8 cellular contexts compared by ENCODE assay signal in genomic region chr19:1064661-1065605, GRCh38. TPM values are rescaled to one million over a fixed set of nuclear protein-coding genes. Genes with fewer than 3 reads are reported as not detected.
A peak's percentile ranks its signal among the peaks of the same experiment; 100 is the strongest.
DNase-seq lines count a peak whose midpoint lies in the region; ATAC-seq, FAIRE-seq and TF ChIP-seq lines count a peak whose summit lies in the region.

No MANE protein-coding gene starts in this region.

- peak; percentile 49 for TF ChIP-seq CTCF in A549 (IDR thresholded peaks at IDR 0.05)

- peak overlapping the region; percentile 77 for H3K18ac ChIP-seq in neuronal stem cell (ENCODE audit: low read length)

- H2AK5ac ChIP-seq in neuronal stem cell (ENCODE audit: low read depth, low read length): peak overlapping the region; percentile 93

- TF ChIP-seq EP300 in A549 (IDR thresholded peaks at IDR 0.05): no peak

- H3K4me3 ChIP-seq in A549: no peak overlapping the region
- peak overlapping the region in 1 of 2 donors; percentile 24 for H3K4me3 ChIP-seq in neuronal stem cell (ENCODE audit: low read length in 2 of 2)

- H3K9ac ChIP-seq in neuronal stem cell (ENCODE audit: low read depth, low read length, poor library complexity): peak overlapping the region; percentile 45

- peaks cover 3 to 42% (median 40%) of the 10 kb centered on the region in 3 experiments for H3K27me3 ChIP-seq in neuronal stem cell (ENCODE audit: control insufficient read depth in 3 of 3, insufficient read depth in 3 of 3, low read depth in 1 of 3, low read length in 3 of 3)

- H3K4me2 ChIP-seq in A549 (peak overlapping the region; percentile 93), neuronal stem cell (ENCODE audit: insufficient read depth, low read length, poor library complexity, severe bottlenecking) (peak overlapping the region; percentile 23)

- H3K4ac ChIP-seq in neuronal stem cell (ENCODE audit: low read length): no peak overlapping the region

- H4K8ac ChIP-seq in neuronal stem cell (ENCODE audit: low read depth, low read length): no peak overlapping the region

- TF ChIP-seq POLR2A in A549 (IDR thresholded peaks at IDR 0.05; ENCODE audit: low read length) (no peak), GM12892 (IDR thresholded peaks at IDR 0.05; ENCODE audit: low read depth, low read length) (no peak)

- 39% methylated on average over 8 of the region's 60 CpGs for WGBS in A549 (ENCODE audit: missing lambda C conversion rate)
- no CpG with 5 or more reads among the region's 60 CpGs for WGBS in neuronal stem cell (ENCODE audit: extremely low coverage in 2 of 2, insufficient read length in 2 of 2, insufficient replicate concordance in 1 of 2), 2 donors

- no peak overlapping the region for H3K27ac Mint-ChIP-seq in activated T-cell treated with anti-CD3 and anti-CD28 coated beads, Interleukin-2, amount 50 U/mL, for 72 hours

- DNase-seq in A549 (ENCODE audit: low read depth in 1 of 2, low spot score in 1 of 2) (peak; percentile 44 to 77), GM12892 (ENCODE audit: insufficient read length) (peak; percentile 81), NOMO-1 treated with DMSO at 0.1 percent for 48 hours (lab: John Stamatoyannopoulos, UW; ENCODE audit: unreplicated experiment) (peak; percentile 68), fibroblast of peridontal ligament (ENCODE audit: extremely low read depth) (peak; percentile 53), neuronal stem cell (ENCODE audit: low spot score) (no peak)
- DNase-seq in activated T-cell treated with anti-CD3 and anti-CD28 coated beads, Interleukin-2, amount 50 U/mL, for 72 hours: peak; percentile 79 to 82

- peak overlapping the region; percentile 13 to 78 for H3K4me3 Mint-ChIP-seq in activated T-cell treated with anti-CD3 and anti-CD28 coated beads, Interleukin-2, amount 50 U/mL, for 72 hours

- ATAC-seq in A549: peak; percentile 71 to 87
- peak; percentile 33 to 38 for ATAC-seq in activated T-cell treated with anti-CD3 and anti-CD28 coated beads, Interleukin-2, amount 50 U/mL, for 72 hours (replicated peaks in 1 of 2)
- no peak for ATAC-seq in GM21528 (IDR thresholded peaks at IDR 0.05; ENCODE audit: low FRiP score, unreplicated experiment)
- ATAC-seq in GM21360 (IDR thresholded peaks at IDR 0.05; ENCODE audit: unreplicated experiment): no peak

- peaks cover 9% of the 10 kb centered on the region in 2 donors for H3K36me3 Mint-ChIP-seq in activated T-cell treated with anti-CD3 and anti-CD28 coated beads, Interleukin-2, amount 50 U/mL, for 72 hours (ENCODE audit: insufficient read depth in 2 of 2)

- H3K79me1 ChIP-seq in neuronal stem cell (ENCODE audit: low read depth, low read length): peaks cover 3% of the 10 kb centered on the region

- peaks cover 33% of the 10 kb centered on the region for H3K4me1 ChIP-seq in A549
- peaks cover 8 to 12% of the 10 kb centered on the region in 2 donors for H3K4me1 ChIP-seq in neuronal stem cell (ENCODE audit: control insufficient read depth in 2 of 2, insufficient read depth in 1 of 2, low read depth in 1 of 2, low read length in 2 of 2)

- POLR2A ChIA-PET in A549 (lab: Yijun Ruan, JAX): interaction anchor here (0.5 to 1.9 kb wide), 3 partner anchors 9 to 21 kb away, joined by 3 to 8 read pairs (median 3); no protein-coding TSS in a partner anchor

- CTCF ChIA-PET in A549 (lab: Yijun Ruan, JAX): interaction anchor here (0.6 to 2.7 kb wide), 18 partner anchors 8 to 153 kb away, joined by 3 to 18 read pairs (median 4); no protein-coding TSS in a partner anchor

- no peaks in the 10 kb centered on the region for H3K36me3 ChIP-seq in neuronal stem cell (replicated peaks in 1 of 2; ENCODE audit: control insufficient read depth in 2 of 2, insufficient read depth in 2 of 2, low read length in 2 of 2)

- peak; percentile 32 to 41; a peak in 3 of 5 replicates for TF ChIP-seq RAD21 in A549 (conservative IDR thresholded peaks at IDR 0.05 in 1 of 2, IDR thresholded peaks at IDR 0.05 in 1 of 2)

- no peak for FAIRE-seq in A549 (lab: Jason Lieb, UNC)
- peak; percentile 94 for FAIRE-seq in GM12892 (lab: Jason Lieb, UNC)

- peak overlapping the region; percentile 71 for H3K14ac ChIP-seq in neuronal stem cell (ENCODE audit: low read length)

- H4K91ac ChIP-seq in neuronal stem cell (ENCODE audit: low read depth, low read length, poor library complexity): no peak overlapping the region

- peak overlapping the region; percentile 8 for H2BK12ac ChIP-seq in neuronal stem cell (ENCODE audit: low read length)

- no peaks in the 10 kb centered on the region for H3K27me3 Mint-ChIP-seq in activated T-cell treated with anti-CD3 and anti-CD28 coated beads, Interleukin-2, amount 50 U/mL, for 72 hours (ENCODE audit: low read depth)

- H2BK15ac ChIP-seq in neuronal stem cell (ENCODE audit: low read length): peak overlapping the region; percentile 99

- H3K9me3 ChIP-seq in A549 (no peaks in the 10 kb centered on the region), neuronal stem cell (replicated peaks in 1 of 2; ENCODE audit: control insufficient read depth in 2 of 2, insufficient read depth in 1 of 2, low read depth in 1 of 2, low read length in 2 of 2) (peaks cover 0 to 5% of the 10 kb centered on the region in 2 donors)

- peak overlapping the region; percentile 98 for H3K23ac ChIP-seq in neuronal stem cell (ENCODE audit: low read depth, low read length, poor library complexity)

- peak overlapping the region; percentile 63 for H2BK5ac ChIP-seq in neuronal stem cell (ENCODE audit: low read length)

- H3K4me1 Mint-ChIP-seq in activated T-cell treated with anti-CD3 and anti-CD28 coated beads, Interleukin-2, amount 50 U/mL, for 72 hours (ENCODE audit: low read depth): peaks cover 37% of the 10 kb centered on the region

- H2AFZ ChIP-seq in neuronal stem cell (ENCODE audit: low read length): peak overlapping the region; percentile 91

- peak overlapping the region; percentile 81 for H2BK120ac ChIP-seq in neuronal stem cell (ENCODE audit: low read depth, low read length)

- H3K9me3 Mint-ChIP-seq in activated T-cell treated with anti-CD3 and anti-CD28 coated beads, Interleukin-2, amount 50 U/mL, for 72 hours: no peaks in the 10 kb centered on the region

- H3K27ac ChIP-seq in A549 (peak overlapping the region; percentile 53 to 75; a peak in 5 of 6 replicates), neuronal stem cell (replicated peaks; ENCODE audit: low read length) (no peak overlapping the region)

TF ChIP-seq in A549, 52 proteins besides CTCF, POLR2A, EP300 and RAD21 (continues in another document):
- no peak for TF ChIP-seq EHMT2 (IDR thresholded peaks at IDR 0.05; ENCODE audit: low read depth)

RNA-seq across cellular contexts. Expression of gene ARHGAP45, which starts 2.0 kb away (rescaled TPM):
- polyA plus RNA-seq in A549 (2011; rRNA removed): 0.48 and 1.2 TPM in 2 replicates
- 2.1 and 2.6 TPM in 2 replicates for polyA plus RNA-seq in A549 (2012; cell fraction: cytosol; rRNA removed)
- polyA plus RNA-seq in A549 (2012; cell fraction: nucleus; rRNA removed): 7.8 and 8.6 TPM in 2 replicates
- polyA plus RNA-seq in A549 (2017; fragmentation: RNase III; extraction: RNeasy Plus Mini Kit Qiagen cat#74134 plus additional on column Dnase treatment): 1.5 to 1.9 TPM (median 1.8 TPM) in 3 replicates
- 0.58 and 0.88 TPM in 2 replicates for polyA minus RNA-seq in A549 (2011; rRNA and poly(A)+ RNA removed)
- 45.5 TPM for polyA plus RNA-seq in GM12892 (2012; ENCODE audit: missing spikeins)
- total RNA-seq in activated T-cell treated with anti-CD3 and anti-CD28 coated beads, Interleukin-2, amount 50 U/mL, for 72 hours: 100 to 1,000 TPM; 235 to 236 TPM
- 6.9 TPM for polyA plus RNA-seq in neuronal stem cell (2013, experiment 1 of 2)
- 7.4 TPM for polyA plus RNA-seq in neuronal stem cell (2013, experiment 2 of 2)

RNA-seq across cellular contexts. Expression of gene ABCA7, which starts 25.0 kb away (rescaled TPM):
- polyA plus RNA-seq in A549 (2011; rRNA removed): 5.0 and 6.6 TPM in 2 replicates
- 7.9 and 9.1 TPM in 2 replicates for polyA plus RNA-seq in A549 (2012; cell fraction: cytosol; rRNA removed)
- 53.4 and 59.9 TPM in 2 replicates for polyA plus RNA-seq in A549 (2012; cell fraction: nucleus; rRNA removed)
- 8.8 to 13.5 TPM (median 12.6 TPM) in 3 replicates for polyA plus RNA-seq in A549 (2017; fragmentation: RNase III; extraction: RNeasy Plus Mini Kit Qiagen cat#74134 plus additional on column Dnase treatment)
- 9.6 and 10.5 TPM in 2 replicates for polyA minus RNA-seq in A549 (2011; rRNA and poly(A)+ RNA removed)
- 6.9 TPM for polyA plus RNA-seq in GM12892 (2012; ENCODE audit: missing spikeins)
- 10 to 100 TPM; 34.3 to 37.1 TPM for total RNA-seq in activated T-cell treated with anti-CD3 and anti-CD28 coated beads, Interleukin-2, amount 50 U/mL, for 72 hours
- polyA plus RNA-seq in neuronal stem cell (2013, experiment 1 of 2): 9.4 TPM
- 8.0 TPM for polyA plus RNA-seq in neuronal stem cell (2013, experiment 2 of 2)

RNA-seq across cellular contexts. Expression of gene POLR2E, which starts 30.2 kb away (rescaled TPM):
- polyA plus RNA-seq in A549 (2011; rRNA removed) (81.0 and 99.6 TPM in 2 replicates), A549 (2017; fragmentation: RNase III; extraction: RNeasy Plus Mini Kit Qiagen cat#74134 plus additional on column Dnase treatment) (170 to 181 TPM (median 172 TPM) in 3 replicates)
- 346 and 402 TPM in 2 replicates for polyA plus RNA-seq in A549 (2012; cell fraction: cytosol; rRNA removed)
- 288 and 337 TPM in 2 replicates for polyA plus RNA-seq in A549 (2012; cell fraction: nucleus; rRNA removed)
- polyA minus RNA-seq in A549 (2011; rRNA and poly(A)+ RNA removed): 102 and 159 TPM in 2 replicates
- 87.9 TPM for polyA plus RNA-seq in GM12892 (2012; ENCODE audit: missing spikeins)
- 100 to 1,000 TPM; 176 to 179 TPM for total RNA-seq in activated T-cell treated with anti-CD3 and anti-CD28 coated beads, Interleukin-2, amount 50 U/mL, for 72 hours
- 201 TPM for polyA plus RNA-seq in neuronal stem cell (2013, experiment 1 of 2)
- 197 TPM for polyA plus RNA-seq in neuronal stem cell (2013, experiment 2 of 2)

RNA-seq across cellular contexts. Expression of gene CNN2, which starts 38.5 kb away (rescaled TPM):
- polyA plus RNA-seq in A549 (2011; rRNA removed): 31.7 and 32.2 TPM in 2 replicates
- polyA plus RNA-seq in A549 (2012; cell fraction: cytosol; rRNA removed): 102 and 104 TPM in 2 replicates
- 111 TPM in 2 replicates for polyA plus RNA-seq in A549 (2012; cell fraction: nucleus; rRNA removed)
- polyA plus RNA-seq in A549 (2017; fragmentation: RNase III; extraction: RNeasy Plus Mini Kit Qiagen cat#74134 plus additional on column Dnase treatment): 99.3 to 115 TPM (median 101 TPM) in 3 replicates
- polyA minus RNA-seq in A549 (2011; rRNA and poly(A)+ RNA removed): 94.3 and 125 TPM in 2 replicates
- polyA plus RNA-seq in GM12892 (2012; ENCODE audit: missing spikeins): 68.4 TPM
- 100 to 1,000 TPM in 1 of 2 donors, 10 to 100 TPM in 1; 98.9 to 124 TPM for total RNA-seq in activated T-cell treated with anti-CD3 and anti-CD28 coated beads, Interleukin-2, amount 50 U/mL, for 72 hours
- polyA plus RNA-seq in neuronal stem cell (2013, experiment 1 of 2): 235 TPM
- polyA plus RNA-seq in neuronal stem cell (2013, experiment 2 of 2): 243 TPM

RNA-seq across cellular contexts. Expression of gene GPX4, which starts 38.9 kb away (rescaled TPM):
- polyA plus RNA-seq in A549 (2011; rRNA removed): 223 and 248 TPM in 2 replicates
- polyA plus RNA-seq in A549 (2012; cell fraction: cytosol; rRNA removed): 768 and 819 TPM in 2 replicates
- polyA plus RNA-seq in A549 (2012; cell fraction: nucleus; rRNA removed): 378 and 395 TPM in 2 replicates
- polyA plus RNA-seq in A549 (2017; fragmentation: RNase III; extraction: RNeasy Plus Mini Kit Qiagen cat#74134 plus additional on column Dnase treatment): 370 to 402 TPM (median 394 TPM) in 3 replicates
- polyA minus RNA-seq in A549 (2011; rRNA and poly(A)+ RNA removed): 180 and 195 TPM in 2 replicates
- 359 TPM for polyA plus RNA-seq in GM12892 (2012; ENCODE audit: missing spikeins)
- 100 to 1,000 TPM; 251 to 308 TPM for total RNA-seq in activated T-cell treated with anti-CD3 and anti-CD28 coated beads, Interleukin-2, amount 50 U/mL, for 72 hours
- polyA plus RNA-seq in neuronal stem cell (2013, experiment 1 of 2): 755 TPM
- polyA plus RNA-seq in neuronal stem cell (2013, experiment 2 of 2): 706 TPM

Comparison
In these comparisons a context has a peak if more than half of its experiments do, and no peak if none do; other contexts are left out.
1. ATAC-seq: peak in A549 (2 of 2) and activated T-cell treated with anti-CD3 and anti-CD28 coated beads, Interleukin-2, amount 50 U/mL, for 72 hours (2 of 2); none in GM21528 (single experiment) and GM21360 (single experiment).